ENCODE assay signal across 12 cellular contexts in genomic region chr15:31254431-31255175, GRCh38.
A peak's percentile ranks its signal among the peaks of the same experiment; 100 is the strongest.
DNase-seq lines count a peak whose midpoint lies in the region; ATAC-seq, FAIRE-seq and TF ChIP-seq lines count a peak whose summit lies in the region.
"Had no signal": no experiment of that assay in that cellular context is flagged by ENCODE, and none has a peak within 500 bp of the region (broad histone marks: within the 10 kb centered on the region; RNA-seq: fewer than 3 reads in every experiment).

No MANE protein-coding gene starts in this region.

- no peak overlapping the region for H3K4me3 ChIP-seq in MM.1S (ENCODE audit: low read length)
- H3K4me3 ChIP-seq: neural progenitor cell had no signal

- H3K4me1 ChIP-seq in MM.1S (ENCODE audit: low read length) = peaks cover 47% of the 10 kb centered on the region
- H3K4me1 ChIP-seq: neural progenitor cell had no signal

- H3K36me3 ChIP-seq in MM.1S (replicated peaks; ENCODE audit: insufficient read depth, low read length) = no peaks in the 10 kb centered on the region
- H3K36me3 ChIP-seq: neural progenitor cell had no signal

- H4K20me1 ChIP-seq in MM.1S (ENCODE audit: insufficient read depth, low read length) = no peaks in the 10 kb centered on the region

- DNase-seq in GM03348 (ENCODE audit: low spot score) = peak; percentile 71
- DNase-seq in MM.1S = no peak
- peak; percentile 40 for DNase-seq in posterior vena cava (ENCODE audit: low spot score)
- DNase-seq in activated CD4-positive, CD25-positive, alpha-beta regulatory T cell treated with anti-CD3 and anti-CD28 coated beads, Interleukin-2, amount 50 U/mL, for 72 hours = no peak
- DNase-seq in occipital lobe (lab: John Stamatoyannopoulos, UW) = no peak
- DNase-seq: activated CD4-positive, alpha-beta T cell treated with anti-CD3 and anti-CD28 coated beads, Interleukin-2, amount 50 U/mL, for 4 hours; GF-D8; SIG-M5 had no signal

- peak overlapping the region; percentile 48; the same call in 1 of the 2 replicates for H3K9ac ChIP-seq in MM.1S (ENCODE audit: low read length)
- H3K9ac ChIP-seq: neural progenitor cell had no signal

- FAIRE-seq in endometrium (lab: Jason Lieb, UNC) = peak; percentile 26

- peak overlapping the region; percentile 77; the same call in 1 of the 2 replicates for H3K4me2 ChIP-seq in MM.1S (ENCODE audit: low read depth, low read length)
- H3K4me2 ChIP-seq: neural progenitor cell had no signal

- intact Hi-C loops in posterior vena cava (cut with DNase I) = no loop called here

- TF ChIP-seq CTCF in MM.1S (IDR thresholded peaks at IDR 0.05; ENCODE audit: low read length) = no peak

- no peaks in the 10 kb centered on the region for H3K9me3 ChIP-seq in MM.1S (replicated peaks; ENCODE audit: insufficient read depth, low read length)

- peaks cover 33% of the 10 kb centered on the region for H3F3A ChIP-seq in MM.1S (ENCODE audit: insufficient read depth, low read length)

- peak overlapping the region; percentile 94 for H3K27ac ChIP-seq in MM.1S (ENCODE audit: low read length)
- H3K27ac ChIP-seq: neural progenitor cell had no signal

- no peak for ATAC-seq in GM21723 (IDR thresholded peaks at IDR 0.05; ENCODE audit: unreplicated experiment)
- ATAC-seq in GM19023 (IDR thresholded peaks at IDR 0.05; ENCODE audit: unreplicated experiment) = no peak

- 0 out of 2 replicates have a peak overlapping the region, but pooled peaks have one; percentile 10 for H2AFZ ChIP-seq in MM.1S (ENCODE audit: low read length)
- H2AFZ ChIP-seq: neural progenitor cell had no signal

- H3K9me2 ChIP-seq in MM.1S (replicated peaks; ENCODE audit: insufficient read depth, low read length) = no peaks in the 10 kb centered on the region

- no peaks in the 10 kb centered on the region for H3K27me3 ChIP-seq in MM.1S (replicated peaks; ENCODE audit: insufficient read depth, low read length)
- H3K27me3 ChIP-seq: neural progenitor cell had no signal

- no peaks in the 10 kb centered on the region for H3K79me2 ChIP-seq in MM.1S (ENCODE audit: low read length)

Comparison
In these comparisons a context has a peak if more than half of its experiments do, and no peak if none do; other contexts are left out.
1. DNase-seq: peak in GM03348 (single experiment) and posterior vena cava (single experiment); none in MM.1S (single experiment), activated CD4-positive, CD25-positive, alpha-beta regulatory T cell treated with anti-CD3 and anti-CD28 coated beads, Interleukin-2, amount 50 U/mL, for 72 hours (single experiment) and occipital lobe (single experiment).